ENCODE assay signal across 1 cellular context in genomic region chr6:32195902-32196681, GRCh38.
TF ChIP-seq lines count a peak whose summit lies in the region.

No MANE protein-coding gene starts in this region.

TF ChIP-seq in WTC11, 78 proteins besides CTCF, POLR2A, EP300 and RAD21 (continued from another document and continues in another):
- TF ChIP-seq TEAD4 (CRISPR knock-in tag; IDR thresholded peaks at IDR 0.05) (no peak), PRRX2 (CRISPR knock-in tag; IDR thresholded peaks at IDR 0.05) (no peak), SMAD3 (CRISPR knock-in tag; IDR thresholded peaks at IDR 0.05; ENCODE audit: borderline replicate concordance) (no peak), USF2 (CRISPR knock-in tag; IDR thresholded peaks at IDR 0.05) (no peak), AFF4 (CRISPR knock-in tag; IDR thresholded peaks at IDR 0.05; ENCODE audit: borderline replicate concordance) (peak; percentile 49; the same call in 1 of the 2 replicates), FOXP4 (CRISPR knock-in tag; IDR thresholded peaks at IDR 0.05) (no peak; the same call in none of the 2 replicates), ARID4B (CRISPR knock-in tag; IDR thresholded peaks at IDR 0.05; ENCODE audit: borderline replicate concordance) (peak; percentile 86; the same call in 1 of the 2 replicates), ZNF425 (CRISPR knock-in tag; conservative IDR thresholded peaks at IDR 0.05) (no peak), ZNF416 (CRISPR knock-in tag; IDR thresholded peaks at IDR 0.05) (no peak), GTF2I (CRISPR knock-in tag; conservative IDR thresholded peaks at IDR 0.05) (no peak), ZBTB21 (CRISPR knock-in tag; IDR thresholded peaks at IDR 0.05; ENCODE audit: borderline replicate concordance) (0 out of 2 replicates have a peak, but pooled peaks have one; percentile 7), NR3C1 (CRISPR knock-in tag; conservative IDR thresholded peaks at IDR 0.05; ENCODE audit: low read depth) (no peak), ZNF281 (CRISPR knock-in tag; IDR thresholded peaks at IDR 0.05) (no peak; the same call in 1 of the 2 replicates), TP53 (CRISPR knock-in tag; IDR thresholded peaks at IDR 0.05) (no peak), NFE2L1 (CRISPR knock-in tag; IDR thresholded peaks at IDR 0.05) (peak; percentile 2; the same call in 1 of the 2 replicates), ATF6 (CRISPR knock-in tag; IDR thresholded peaks at IDR 0.05) (no peak), PREB (CRISPR knock-in tag; IDR thresholded peaks at IDR 0.05; ENCODE audit: borderline replicate concordance) (no peak), ERG (CRISPR knock-in tag; IDR thresholded peaks at IDR 0.05) (no peak), IRF1 (CRISPR knock-in tag; IDR thresholded peaks at IDR 0.05) (0 out of 2 replicates have a peak, but pooled peaks have one; percentile 51), GABPB1 (CRISPR knock-in tag; IDR thresholded peaks at IDR 0.05) (no peak; the same call in 1 of the 2 replicates), CREB1 (CRISPR knock-in tag; IDR thresholded peaks at IDR 0.05) (peak; percentile 75; the same call in 1 of the 2 replicates), ATF3 (CRISPR knock-in tag; conservative IDR thresholded peaks at IDR 0.05) (no peak), ZNF121 (CRISPR knock-in tag; IDR thresholded peaks at IDR 0.05) (no peak), ZNF232 (CRISPR knock-in tag; IDR thresholded peaks at IDR 0.05) (no peak), E2F4 (CRISPR knock-in tag; IDR thresholded peaks at IDR 0.05; ENCODE audit: borderline replicate concordance, low read depth) (peak; percentile 83; the same call in 1 of the 2 replicates), ZNF219 (CRISPR knock-in tag; IDR thresholded peaks at IDR 0.05; ENCODE audit: borderline replicate concordance) (no peak), SOX15 (CRISPR knock-in tag; IDR thresholded peaks at IDR 0.05) (no peak), MYBL2 (CRISPR knock-in tag; IDR thresholded peaks at IDR 0.05) (peak; percentile 31; the same call in 1 of the 2 replicates), CREM (CRISPR knock-in tag; IDR thresholded peaks at IDR 0.05) (peak; percentile 91)
